In genomic region chr16:14491831-14492529, GRCh38 we compare ENCODE assay signal across 1 cellular context.
TF ChIP-seq lines count a peak whose summit lies in the region.

No MANE protein-coding gene starts in this region.

TF ChIP-seq in GM23338, 12 proteins besides CTCF, POLR2A, EP300 and RAD21 (continued from another document):
- TF ChIP-seq ZNF331 (CRISPR knock-in tag; IDR thresholded peaks at IDR 0.05; ENCODE audit: low read depth) (no peak), EZH2 (IDR thresholded peaks at IDR 0.05; ENCODE audit: low read depth, unreplicated experiment) (no peak)
